ENCODE assay signal across 15 cellular contexts in genomic region chr17:4110152-4110551, GRCh38. TPM values are rescaled to one million over a fixed set of nuclear protein-coding genes. Genes with fewer than 3 reads are reported as not detected.
A peak's percentile ranks its signal among the peaks of the same experiment; 100 is the strongest.
DNase-seq lines count a peak whose midpoint lies in the region; ATAC-seq and TF ChIP-seq lines count a peak whose summit lies in the region.
"Had no signal": no experiment of that assay in that cellular context is flagged by ENCODE, and none has a peak within 500 bp of the region (broad histone marks: within the 10 kb centered on the region; RNA-seq: fewer than 3 reads in every experiment).

No MANE protein-coding gene starts in this region.

- peak overlapping the region; percentile 61 to 80 (median 72) for H3K27ac ChIP-seq in esophagus muscularis mucosa (replicated peaks in 1 of 4)
- peak overlapping the region in 1 of 4 donors; percentile 4 for H3K27ac ChIP-seq in Peyer's patch
- H3K27ac ChIP-seq: BLaER1, cardiac muscle cell had no signal

- H3K4me1 Mint-ChIP-seq in activated naive CD4-positive, alpha-beta T cell treated with anti-CD3 and anti-CD28 coated beads, Interleukin-2, amount 50 U/mL, for 24 hours, result peaks cover 24% of the 10 kb centered on the region
- H3K4me1 Mint-ChIP-seq in activated CD8-positive, alpha-beta T cell treated with anti-CD3 and anti-CD28 coated beads for 36 hours (ENCODE audit: low read depth), result peaks cover 17% of the 10 kb centered on the region
- H3K4me1 Mint-ChIP-seq: H9 had no signal

- no peak overlapping the region for H3K4me3 Mint-ChIP-seq in activated naive CD4-positive, alpha-beta T cell treated with anti-CD3 and anti-CD28 coated beads, Interleukin-2, amount 50 U/mL, for 24 hours
- no peak overlapping the region for H3K4me3 Mint-ChIP-seq in activated CD8-positive, alpha-beta T cell treated with anti-CD3 and anti-CD28 coated beads for 36 hours
- H3K4me3 Mint-ChIP-seq: H9 had no signal

- H3K4me1 ChIP-seq in esophagus muscularis mucosa, result peaks cover 0 to 43% (median 30%) of the 10 kb centered on the region in 4 donors
- no peaks in the 10 kb centered on the region for H3K4me1 ChIP-seq in Peyer's patch
- H3K4me1 ChIP-seq: BLaER1 had no signal

- intact Hi-C loops in activated CD8-positive, alpha-beta T cell treated with anti-CD3 and anti-CD28 coated beads for 36 hours (cut with micrococcal nuclease), result no loop called here
- intact Hi-C loops in esophagus muscularis mucosa (cut with DNase I), result no loop called here

- peaks cover 22% of the 10 kb centered on the region for H3K36me3 Mint-ChIP-seq in activated naive CD4-positive, alpha-beta T cell treated with anti-CD3 and anti-CD28 coated beads, Interleukin-2, amount 50 U/mL, for 24 hours
- H3K36me3 Mint-ChIP-seq in activated CD8-positive, alpha-beta T cell treated with anti-CD3 and anti-CD28 coated beads for 36 hours (ENCODE audit: low read depth), result peaks cover 31% of the 10 kb centered on the region

- peaks cover 54 to 99% (median 81%) of the 10 kb centered on the region in 4 donors for H3K36me3 ChIP-seq in esophagus muscularis mucosa
- peaks cover 0 to 99% (median 0%) of the 10 kb centered on the region in 3 donors for H3K36me3 ChIP-seq in Peyer's patch

- no peaks in the 10 kb centered on the region for H3K27me3 Mint-ChIP-seq in activated naive CD4-positive, alpha-beta T cell treated with anti-CD3 and anti-CD28 coated beads, Interleukin-2, amount 50 U/mL, for 24 hours
- H3K27me3 Mint-ChIP-seq in activated CD8-positive, alpha-beta T cell treated with anti-CD3 and anti-CD28 coated beads for 36 hours, result no peaks in the 10 kb centered on the region

- CTCF ChIA-PET in activated CD8-positive, alpha-beta T cell treated with anti-CD3 and anti-CD28 coated beads for 36 hours (lab: Charles Lee), result no interaction called here

- no peaks in the 10 kb centered on the region for H3K9me3 ChIP-seq in esophagus muscularis mucosa
- no peaks in the 10 kb centered on the region for H3K9me3 ChIP-seq in Peyer's patch
- H3K9me3 ChIP-seq: BLaER1 had no signal

- no peaks in the 10 kb centered on the region for H3K27me3 ChIP-seq in esophagus muscularis mucosa
- no peaks in the 10 kb centered on the region for H3K27me3 ChIP-seq in Peyer's patch
- H3K27me3 ChIP-seq: BLaER1, cardiac muscle cell had no signal

- ATAC-seq in activated CD8-positive, alpha-beta T cell treated with anti-CD3 and anti-CD28 coated beads for 36 hours, result peak; percentile 66
- ATAC-seq in HG02970 (IDR thresholded peaks at IDR 0.05; ENCODE audit: low FRiP score, unreplicated experiment) (no peak), HG02840 (IDR thresholded peaks at IDR 0.05; ENCODE audit: low FRiP score, unreplicated experiment) (no peak)

- H3K4me3 ChIP-seq in esophagus muscularis mucosa, result no peak overlapping the region
- H3K4me3 ChIP-seq in Peyer's patch, result no peak overlapping the region
- H3K4me3 ChIP-seq: BLaER1, cardiac muscle cell had no signal

- H3K27ac Mint-ChIP-seq in activated naive CD4-positive, alpha-beta T cell treated with anti-CD3 and anti-CD28 coated beads, Interleukin-2, amount 50 U/mL, for 24 hours, result peak overlapping the region; percentile 65
- H3K27ac Mint-ChIP-seq in activated CD8-positive, alpha-beta T cell treated with anti-CD3 and anti-CD28 coated beads for 36 hours, result peak overlapping the region; percentile 30
- H3K27ac Mint-ChIP-seq: H9 had no signal

- no peak for TF ChIP-seq EP300 in esophagus muscularis mucosa (IDR thresholded peaks at IDR 0.05)

- no peak for TF ChIP-seq CTCF in activated CD8-positive, alpha-beta T cell treated with anti-CD3 and anti-CD28 coated beads for 36 hours (IDR thresholded peaks at IDR 0.05)
- TF ChIP-seq CTCF in esophagus muscularis mucosa (IDR thresholded peaks at IDR 0.05) (no peak), Peyer's patch (IDR thresholded peaks at IDR 0.05) (no peak)

- POLR2A ChIA-PET in activated CD8-positive, alpha-beta T cell treated with anti-CD3 and anti-CD28 coated beads for 36 hours (lab: Charles Lee), result no interaction called here

- TF ChIP-seq POLR2A in esophagus muscularis mucosa (IDR thresholded peaks at IDR 0.05; ENCODE audit: low read depth) (no peak), Peyer's patch (IDR thresholded peaks at IDR 0.05) (no peak)

- DNase-seq in activated naive CD4-positive, alpha-beta T cell treated with anti-CD3 and anti-CD28 coated beads, Interleukin-2, amount 50 U/mL, for 16 hours, result no peak
- no peak for DNase-seq in activated CD8-positive, alpha-beta T cell treated with anti-CD3 and anti-CD28 coated beads for 36 hours
- no peak for DNase-seq in esophagus muscularis mucosa (ENCODE audit: extremely low spot score)
- peak; percentile 31 for DNase-seq in stromal cell of bone marrow (ENCODE audit: low read depth)
- DNase-seq in Peyer's patch, result no peak
- DNase-seq: activated CD4-positive, alpha-beta T cell treated with anti-CD3 and anti-CD28 coated beads, Interleukin-2, amount 50 U/mL, for 48 hours; H9; MV-4-11; NCI-H69; stimulated activated CD4-positive, alpha-beta T cell treated with anti-CD3 and anti-CD28 coated beads, Interleukin-4, amount 100 ng/mL, for 24 hours had no signal

- H3K9me3 Mint-ChIP-seq in activated naive CD4-positive, alpha-beta T cell treated with anti-CD3 and anti-CD28 coated beads, Interleukin-2, amount 50 U/mL, for 24 hours, result no peaks in the 10 kb centered on the region
- H3K9me3 Mint-ChIP-seq in activated CD8-positive, alpha-beta T cell treated with anti-CD3 and anti-CD28 coated beads for 36 hours, result no peaks in the 10 kb centered on the region
- H3K9me3 Mint-ChIP-seq: H9 had no signal

RNA-seq across cellular contexts. Expression of gene ZZEF1, which starts 32.7 kb away (rescaled TPM):
- total RNA-seq in activated CD8-positive, alpha-beta T cell treated with anti-CD3 and anti-CD28 coated beads for 36 hours, result 10 to 100 TPM; 28.1 to 30.6 TPM
- total RNA-seq in esophagus muscularis mucosa, result 100 to 1,000 TPM in 1 of 4 donors, 10 to 100 TPM in 3; 57.8 to 100 (median 80.9) TPM
- total RNA-seq in Peyer's patch, result 100 to 1,000 TPM; 167 to 754 (median 598) TPM

RNA-seq across cellular contexts. Expression of gene CYB5D2, which starts 32.8 kb away (rescaled TPM):
- total RNA-seq in activated CD8-positive, alpha-beta T cell treated with anti-CD3 and anti-CD28 coated beads for 36 hours, result 1 to 10 TPM; 7.1 to 8.1 TPM
- 10 to 100 TPM; 15.6 to 39.5 (median 24.4) TPM for total RNA-seq in esophagus muscularis mucosa
- total RNA-seq in Peyer's patch, result 10 to 100 TPM; 15.7 to 39.9 (median 25.3) TPM
